ENCODE assay signal across 14 cellular contexts in genomic region chr4:158929939-158930344, GRCh38.
DNase-seq lines count a peak whose midpoint lies in the region; ATAC-seq and TF ChIP-seq lines count a peak whose summit lies in the region.
"Had no signal": no experiment of that assay in that cellular context is flagged by ENCODE, and none has a peak within 500 bp of the region (broad histone marks: within the 10 kb centered on the region; RNA-seq: fewer than 3 reads in every experiment).

No MANE protein-coding gene starts in this region.

- peaks cover 6% of the 10 kb centered on the region for H3K36me3 Mint-ChIP-seq in activated CD8-positive, alpha-beta memory T cell treated with anti-CD3 and anti-CD28 coated beads, Interleukin-2, amount 10 ng/mL, durations not matched to agents 7 days and 5 days
- H3K36me3 Mint-ChIP-seq in dendritic cell treated with granulocyte-macrophage colony-stimulating factor and Interleukin-4, amounts not matched to agents 40 ng/mL and 50 ng/mL, for 4 days (ENCODE audit: low read depth) = no peaks in the 10 kb centered on the region

- H3K4me1 ChIP-seq in neutrophil (ENCODE audit: control insufficient read depth in 1 of 2, insufficient read depth in 1 of 2, low read depth in 1 of 2, low read length in 1 of 2) = peaks cover 12 to 26% of the 10 kb centered on the region in 2 experiments
- H3K4me1 ChIP-seq: A549, parathyroid adenoma, thyroid gland had no signal

- no peak for DNase-seq in activated CD8-positive, alpha-beta memory T cell treated with anti-CD3 and anti-CD28 coated beads, Interleukin-2, amount 10 ng/mL, durations not matched to agents 7 days and 5 days
- no peak for DNase-seq in activated CD8-positive, alpha-beta memory T cell treated with anti-CD3 and anti-CD28 coated beads, Interleukin-2, amount 50 U/mL, for 48 hours
- DNase-seq in OCI-M1 (lab: John Stamatoyannopoulos, UW) = peak; percentile 88
- DNase-seq in brain microvascular endothelial cell = no peak
- no peak for DNase-seq in stimulated activated CD4-positive, alpha-beta T cell treated with anti-CD3 and anti-CD28 coated beads, Interleukin-15, amount 100 ng/mL, for 24 hours
- DNase-seq in SK-N-DZ (ENCODE audit: low spot score) = no peak
- DNase-seq: NCI-H526, T1000, thyroid gland had no signal

- intact Hi-C loops in dendritic cell treated with granulocyte-macrophage colony-stimulating factor and Interleukin-4, amounts not matched to agents 40 ng/mL and 50 ng/mL, for 4 days (cut with micrococcal nuclease) = no loop called here

- peak overlapping the region; percentile 73 for H3K27ac Mint-ChIP-seq in activated CD8-positive, alpha-beta memory T cell treated with anti-CD3 and anti-CD28 coated beads, Interleukin-2, amount 10 ng/mL, durations not matched to agents 7 days and 5 days
- H3K27ac Mint-ChIP-seq in dendritic cell treated with granulocyte-macrophage colony-stimulating factor and Interleukin-4, amounts not matched to agents 40 ng/mL and 50 ng/mL, for 4 days = no peak overlapping the region

- peak; percentile 63 for ATAC-seq in activated CD8-positive, alpha-beta memory T cell treated with anti-CD3 and anti-CD28 coated beads, Interleukin-2, amount 10 ng/mL, durations not matched to agents 7 days and 5 days
- ATAC-seq: A549 had no signal

- peak overlapping the region; percentile 61 for H3K4me3 Mint-ChIP-seq in activated CD8-positive, alpha-beta memory T cell treated with anti-CD3 and anti-CD28 coated beads, Interleukin-2, amount 10 ng/mL, durations not matched to agents 7 days and 5 days
- peak overlapping the region; percentile 37 for H3K4me3 Mint-ChIP-seq in dendritic cell treated with granulocyte-macrophage colony-stimulating factor and Interleukin-4, amounts not matched to agents 40 ng/mL and 50 ng/mL, for 4 days

- no peaks in the 10 kb centered on the region for H3K9me3 Mint-ChIP-seq in activated CD8-positive, alpha-beta memory T cell treated with anti-CD3 and anti-CD28 coated beads, Interleukin-2, amount 10 ng/mL, durations not matched to agents 7 days and 5 days (ENCODE audit: low read depth)
- H3K9me3 Mint-ChIP-seq in dendritic cell treated with granulocyte-macrophage colony-stimulating factor and Interleukin-4, amounts not matched to agents 40 ng/mL and 50 ng/mL, for 4 days = no peaks in the 10 kb centered on the region

- no peaks in the 10 kb centered on the region for H3K27me3 Mint-ChIP-seq in activated CD8-positive, alpha-beta memory T cell treated with anti-CD3 and anti-CD28 coated beads, Interleukin-2, amount 10 ng/mL, durations not matched to agents 7 days and 5 days
- no peaks in the 10 kb centered on the region for H3K27me3 Mint-ChIP-seq in dendritic cell treated with granulocyte-macrophage colony-stimulating factor and Interleukin-4, amounts not matched to agents 40 ng/mL and 50 ng/mL, for 4 days

- no peaks in the 10 kb centered on the region for H3K9me3 ChIP-seq in neutrophil
- H3K9me3 ChIP-seq: thyroid gland had no signal

- H3K4me3 ChIP-seq in neutrophil (ENCODE audit: low read depth in 1 of 2, low read length in 1 of 2) (no peak overlapping the region), brain microvascular endothelial cell (ENCODE audit: low read depth, low read length) (no peak overlapping the region)
- H3K4me3 ChIP-seq: A549, smooth muscle cell, thyroid gland had no signal

- H3K27ac ChIP-seq in neutrophil = peak overlapping the region; percentile 47
- no peak overlapping the region for H3K27ac ChIP-seq in brain microvascular endothelial cell
- H3K27ac ChIP-seq: A549, parathyroid adenoma, thyroid gland had no signal

- peaks cover 11% of the 10 kb centered on the region for H3K4me1 Mint-ChIP-seq in activated CD8-positive, alpha-beta memory T cell treated with anti-CD3 and anti-CD28 coated beads, Interleukin-2, amount 10 ng/mL, durations not matched to agents 7 days and 5 days
- peaks cover 7% of the 10 kb centered on the region for H3K4me1 Mint-ChIP-seq in dendritic cell treated with granulocyte-macrophage colony-stimulating factor and Interleukin-4, amounts not matched to agents 40 ng/mL and 50 ng/mL, for 4 days (ENCODE audit: low read depth)

- CTCF ChIA-PET in activated CD8-positive, alpha-beta memory T cell treated with anti-CD3 and anti-CD28 coated beads, Interleukin-2, amount 10 ng/mL, durations not matched to agents 7 days and 5 days (lab: Charles Lee) = interaction anchor here (1.3 kb wide), 1 partner anchor 16 kb away, joined by 3 read pairs; no protein-coding TSS in a partner anchor

- H3K36me3 ChIP-seq in neutrophil = no peaks in the 10 kb centered on the region
- no peaks in the 10 kb centered on the region for H3K36me3 ChIP-seq in brain microvascular endothelial cell (replicated peaks)
- H3K36me3 ChIP-seq: thyroid gland had no signal

- no peak for TF ChIP-seq CTCF in neutrophil (IDR thresholded peaks at IDR 0.05)
- TF ChIP-seq CTCF in brain microvascular endothelial cell (IDR thresholded peaks at IDR 0.05; ENCODE audit: low read depth, low read length, missing control alignments) = no peak

- H3K27me3 ChIP-seq in neutrophil (no peaks in the 10 kb centered on the region), brain microvascular endothelial cell (replicated peaks) (no peaks in the 10 kb centered on the region)
- H3K27me3 ChIP-seq: thyroid gland had no signal

- in situ Hi-C loops in brain microvascular endothelial cell (cut with HindIII; ENCODE audit: low pct_ligation_motif_present, low sequenced_read_pairs) = no loop called here
